In genomic region chr10:26516540-26517101, GRCh38 we compare ENCODE assay signal across 1 cellular context.
TF ChIP-seq lines count a peak whose summit lies in the region.

No MANE protein-coding gene starts in this region.

TF ChIP-seq in GM12878, 131 proteins besides CTCF, POLR2A, EP300 and RAD21 (continued from another document):
- TF ChIP-seq ZNF592 (IDR thresholded peaks at IDR 0.05) (no peak), GABPA (IDR thresholded peaks at IDR 0.05; ENCODE audit: low read depth) (no peak), RAD51 (IDR thresholded peaks at IDR 0.05) (no peak), MEF2B (IDR thresholded peaks at IDR 0.05; ENCODE audit: partially characterized antibody, poor library complexity, severe bottlenecking) (no peak), KDM1A (IDR thresholded peaks at IDR 0.05; ENCODE audit: borderline replicate concordance) (no peak), TCF7 (IDR thresholded peaks at IDR 0.05; ENCODE audit: borderline replicate concordance) (no peak)
TF ChIP-seq in GM12878: peak in this region for 0.
